ENCODE assay signal across 1 cellular context in genomic region chr1:177255411-177255810, GRCh38.
A peak's percentile ranks its signal among the peaks of the same experiment; 100 is the strongest.
TF ChIP-seq lines count a peak whose summit lies in the region.

No MANE protein-coding gene starts in this region.

TF ChIP-seq in HEK293, 187 proteins besides CTCF, POLR2A, EP300 and RAD21 (continued from another document and continues in another):
- TF ChIP-seq ZNF560 (tag by site-specific recombination; IDR thresholded peaks at IDR 0.05; ENCODE audit: borderline replicate concordance) (no peak), ZNF518A (tag by site-specific recombination; conservative IDR thresholded peaks at IDR 0.05; ENCODE audit: low read depth) (peak; percentile 52; the same call in 1 of the 2 replicates), ZSCAN16 (tag by site-specific recombination; IDR thresholded peaks at IDR 0.05) (peak; percentile 89), ZFP69B (tag by site-specific recombination; IDR thresholded peaks at IDR 0.05) (peak; percentile 67; the same call in 1 of the 2 replicates), ZNF302 (tag by site-specific recombination; IDR thresholded peaks at IDR 0.05; ENCODE audit: low read depth) (no peak), KLF16 (tag by site-specific recombination; IDR thresholded peaks at IDR 0.05) (no peak), GLI4 (tag by site-specific recombination; IDR thresholded peaks at IDR 0.05) (no peak), SALL2 (tag by site-specific recombination; IDR thresholded peaks at IDR 0.05; ENCODE audit: borderline replicate concordance) (no peak), ZSCAN4 (tag by site-specific recombination; IDR thresholded peaks at IDR 0.05) (0 out of 2 replicates have a peak, but pooled peaks have one; percentile 33), ZNF2 (tag by site-specific recombination; IDR thresholded peaks at IDR 0.05) (peak; percentile 55; the same call in 1 of the 2 replicates), SP2 (tag by site-specific recombination; IDR thresholded peaks at IDR 0.05) (0 out of 2 replicates have a peak, but pooled peaks have one; percentile 11), ZNF354C (tag by site-specific recombination; IDR thresholded peaks at IDR 0.05; ENCODE audit: borderline replicate concordance, low read depth) (no peak), ZNF391 (tag by site-specific recombination; IDR thresholded peaks at IDR 0.05; ENCODE audit: borderline replicate concordance, low read depth) (peak; percentile 81; the same call in 1 of the 2 replicates), EGR2 (tag by site-specific recombination; IDR thresholded peaks at IDR 0.05; ENCODE audit: low read depth) (no peak), ZNF423 (tag by site-specific recombination; IDR thresholded peaks at IDR 0.05) (no peak), PRDM10 (tag by site-specific recombination; IDR thresholded peaks at IDR 0.05) (peak; percentile 21; the same call in 1 of the 2 replicates), ELK4 (IDR thresholded peaks at IDR 0.05; ENCODE audit: borderline replicate concordance, low read depth, low read length) (no peak), ZNF157 (tag by site-specific recombination; IDR thresholded peaks at IDR 0.05) (no peak), ZNF600 (tag by site-specific recombination; IDR thresholded peaks at IDR 0.05) (no peak), ZBTB44 (tag by site-specific recombination; IDR thresholded peaks at IDR 0.05) (peak; percentile 50; the same call in 1 of the 2 replicates), ZNF792 (tag by site-specific recombination; IDR thresholded peaks at IDR 0.05) (no peak), ZNF132 (tag by site-specific recombination; IDR thresholded peaks at IDR 0.05; ENCODE audit: borderline replicate concordance) (no peak), GFI1B (tag by site-specific recombination; IDR thresholded peaks at IDR 0.05) (peak; percentile 91), ZNF37A (tag by site-specific recombination; IDR thresholded peaks at IDR 0.05) (no peak), MYNN (tag by site-specific recombination; IDR thresholded peaks at IDR 0.05; ENCODE audit: borderline replicate concordance) (no peak), ZNF558 (tag by site-specific recombination; IDR thresholded peaks at IDR 0.05) (peak; percentile 65; the same call in 1 of the 2 replicates), ZNF155 (tag by site-specific recombination; IDR thresholded peaks at IDR 0.05) (no peak)
- TF ChIP-seq, protein P1, sequence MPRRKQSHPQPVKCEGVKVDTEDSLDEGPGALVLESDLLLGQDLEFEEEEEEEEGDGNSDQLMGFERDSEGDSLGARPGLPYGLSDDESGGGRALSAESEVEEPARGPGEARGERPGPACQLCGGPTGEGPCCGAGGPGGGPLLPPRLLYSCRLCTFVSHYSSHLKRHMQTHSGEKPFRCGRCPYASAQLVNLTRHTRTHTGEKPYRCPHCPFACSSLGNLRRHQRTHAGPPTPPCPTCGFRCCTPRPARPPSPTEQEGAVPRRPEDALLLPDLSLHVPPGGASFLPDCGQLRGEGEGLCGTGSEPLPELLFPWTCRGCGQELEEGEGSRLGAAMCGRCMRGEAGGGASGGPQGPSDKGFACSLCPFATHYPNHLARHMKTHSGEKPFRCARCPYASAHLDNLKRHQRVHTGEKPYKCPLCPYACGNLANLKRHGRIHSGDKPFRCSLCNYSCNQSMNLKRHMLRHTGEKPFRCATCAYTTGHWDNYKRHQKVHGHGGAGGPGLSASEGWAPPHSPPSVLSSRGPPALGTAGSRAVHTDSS (tag by site-specific recombination; IDR thresholded peaks at IDR 0.05) = no peak
- TF ChIP-seq, protein P2, sequence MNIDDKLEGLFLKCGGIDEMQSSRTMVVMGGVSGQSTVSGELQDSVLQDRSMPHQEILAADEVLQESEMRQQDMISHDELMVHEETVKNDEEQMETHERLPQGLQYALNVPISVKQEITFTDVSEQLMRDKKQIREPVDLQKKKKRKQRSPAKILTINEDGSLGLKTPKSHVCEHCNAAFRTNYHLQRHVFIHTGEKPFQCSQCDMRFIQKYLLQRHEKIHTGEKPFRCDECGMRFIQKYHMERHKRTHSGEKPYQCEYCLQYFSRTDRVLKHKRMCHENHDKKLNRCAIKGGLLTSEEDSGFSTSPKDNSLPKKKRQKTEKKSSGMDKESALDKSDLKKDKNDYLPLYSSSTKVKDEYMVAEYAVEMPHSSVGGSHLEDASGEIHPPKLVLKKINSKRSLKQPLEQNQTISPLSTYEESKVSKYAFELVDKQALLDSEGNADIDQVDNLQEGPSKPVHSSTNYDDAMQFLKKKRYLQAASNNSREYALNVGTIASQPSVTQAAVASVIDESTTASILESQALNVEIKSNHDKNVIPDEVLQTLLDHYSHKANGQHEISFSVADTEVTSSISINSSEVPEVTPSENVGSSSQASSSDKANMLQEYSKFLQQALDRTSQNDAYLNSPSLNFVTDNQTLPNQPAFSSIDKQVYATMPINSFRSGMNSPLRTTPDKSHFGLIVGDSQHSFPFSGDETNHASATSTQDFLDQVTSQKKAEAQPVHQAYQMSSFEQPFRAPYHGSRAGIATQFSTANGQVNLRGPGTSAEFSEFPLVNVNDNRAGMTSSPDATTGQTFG (tag by site-specific recombination; IDR thresholded peaks at IDR 0.05; ENCODE audit: borderline replicate concordance) = no peak
- TF ChIP-seq, protein P3, sequence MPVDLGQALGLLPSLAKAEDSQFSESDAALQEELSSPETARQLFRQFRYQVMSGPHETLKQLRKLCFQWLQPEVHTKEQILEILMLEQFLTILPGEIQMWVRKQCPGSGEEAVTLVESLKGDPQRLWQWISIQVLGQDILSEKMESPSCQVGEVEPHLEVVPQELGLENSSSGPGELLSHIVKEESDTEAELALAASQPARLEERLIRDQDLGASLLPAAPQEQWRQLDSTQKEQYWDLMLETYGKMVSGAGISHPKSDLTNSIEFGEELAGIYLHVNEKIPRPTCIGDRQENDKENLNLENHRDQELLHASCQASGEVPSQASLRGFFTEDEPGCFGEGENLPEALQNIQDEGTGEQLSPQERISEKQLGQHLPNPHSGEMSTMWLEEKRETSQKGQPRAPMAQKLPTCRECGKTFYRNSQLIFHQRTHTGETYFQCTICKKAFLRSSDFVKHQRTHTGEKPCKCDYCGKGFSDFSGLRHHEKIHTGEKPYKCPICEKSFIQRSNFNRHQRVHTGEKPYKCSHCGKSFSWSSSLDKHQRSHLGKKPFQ (tag by site-specific recombination; IDR thresholded peaks at IDR 0.05) = no peak
- TF ChIP-seq, protein P4, sequence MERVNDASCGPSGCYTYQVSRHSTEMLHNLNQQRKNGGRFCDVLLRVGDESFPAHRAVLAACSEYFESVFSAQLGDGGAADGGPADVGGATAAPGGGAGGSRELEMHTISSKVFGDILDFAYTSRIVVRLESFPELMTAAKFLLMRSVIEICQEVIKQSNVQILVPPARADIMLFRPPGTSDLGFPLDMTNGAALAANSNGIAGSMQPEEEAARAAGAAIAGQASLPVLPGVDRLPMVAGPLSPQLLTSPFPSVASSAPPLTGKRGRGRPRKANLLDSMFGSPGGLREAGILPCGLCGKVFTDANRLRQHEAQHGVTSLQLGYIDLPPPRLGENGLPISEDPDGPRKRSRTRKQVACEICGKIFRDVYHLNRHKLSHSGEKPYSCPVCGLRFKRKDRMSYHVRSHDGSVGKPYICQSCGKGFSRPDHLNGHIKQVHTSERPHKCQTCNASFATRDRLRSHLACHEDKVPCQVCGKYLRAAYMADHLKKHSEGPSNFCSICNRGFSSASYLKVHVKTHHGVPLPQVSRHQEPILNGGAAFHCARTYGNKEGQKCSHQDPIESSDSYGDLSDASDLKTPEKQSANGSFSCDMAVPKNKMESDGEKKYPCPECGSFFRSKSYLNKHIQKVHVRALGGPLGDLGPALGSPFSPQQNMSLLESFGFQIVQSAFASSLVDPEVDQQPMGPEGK (tag by site-specific recombination; IDR thresholded peaks at IDR 0.05) = no peak
- TF ChIP-seq, protein P5, sequence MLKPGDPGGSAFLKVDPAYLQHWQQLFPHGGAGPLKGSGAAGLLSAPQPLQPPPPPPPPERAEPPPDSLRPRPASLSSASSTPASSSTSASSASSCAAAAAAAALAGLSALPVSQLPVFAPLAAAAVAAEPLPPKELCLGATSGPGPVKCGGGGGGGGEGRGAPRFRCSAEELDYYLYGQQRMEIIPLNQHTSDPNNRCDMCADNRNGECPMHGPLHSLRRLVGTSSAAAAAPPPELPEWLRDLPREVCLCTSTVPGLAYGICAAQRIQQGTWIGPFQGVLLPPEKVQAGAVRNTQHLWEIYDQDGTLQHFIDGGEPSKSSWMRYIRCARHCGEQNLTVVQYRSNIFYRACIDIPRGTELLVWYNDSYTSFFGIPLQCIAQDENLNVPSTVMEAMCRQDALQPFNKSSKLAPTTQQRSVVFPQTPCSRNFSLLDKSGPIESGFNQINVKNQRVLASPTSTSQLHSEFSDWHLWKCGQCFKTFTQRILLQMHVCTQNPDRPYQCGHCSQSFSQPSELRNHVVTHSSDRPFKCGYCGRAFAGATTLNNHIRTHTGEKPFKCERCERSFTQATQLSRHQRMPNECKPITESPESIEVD (tag by site-specific recombination; IDR thresholded peaks at IDR 0.05) = 0 out of 2 replicates have a peak, but pooled peaks have one; percentile 41
